In genomic region chr7:66807736-66808135, GRCh38 we compare ENCODE assay signal across 27 cellular contexts.
"Had no signal": no experiment of that assay in that cellular context is flagged by ENCODE, and none has a peak within 500 bp of the region (broad histone marks: within the 10 kb centered on the region; RNA-seq: fewer than 3 reads in every experiment).

No MANE protein-coding gene starts in this region.

- H3K27ac ChIP-seq: dorsolateral prefrontal cortex, epithelial cell of prostate, gastrocnemius medialis, hepatocyte, prostate gland, right atrium auricular region, thoracic aorta, tibial nerve, upper lobe of left lung had no signal

- H2AFZ ChIP-seq: hepatocyte had no signal

- H3K27me3 ChIP-seq: dorsolateral prefrontal cortex, gastrocnemius medialis, hepatocyte, right atrium auricular region, tibial nerve, upper lobe of left lung had no signal

- H3K4me2 ChIP-seq: hepatocyte had no signal

- H3K79me2 ChIP-seq: hepatocyte had no signal

- H3K4me1 Mint-ChIP-seq: naive thymus-derived CD4-positive, alpha-beta T cell; nephron had no signal

- H3K9me3 ChIP-seq: gastrocnemius medialis, prostate gland, right atrium auricular region, thoracic aorta, tibial nerve, upper lobe of left lung had no signal

- H3K4me1 ChIP-seq: gastrocnemius medialis, prostate gland, right atrium auricular region had no signal

- FAIRE-seq: colon, kidney, urothelium cell line had no signal

- H3K4me3 ChIP-seq: dorsolateral prefrontal cortex, gastrocnemius medialis, hepatocyte, lung, prostate gland, right atrium auricular region, thoracic aorta, tibial nerve, upper lobe of left lung had no signal

- H3K9me3 Mint-ChIP-seq: naive thymus-derived CD4-positive, alpha-beta T cell; nephron; stimulated activated naive B cell treated with anti-CD40 and anti-IgM and Interleukin-4, amounts not matched to agents 10 μg/mL and 1 μg/mL and 100 μg/mL, for 72 hours; stimulated activated naive CD8-positive, alpha-beta T cell treated with anti-CD3 and anti-CD28 coated beads, Interleukin-15, Interleukin-2, amounts not matched to agents 100 ng/mL and 50 ng/mL, for 24 hours had no signal

- H3K4me3 Mint-ChIP-seq: naive thymus-derived CD4-positive, alpha-beta T cell; nephron; stimulated activated naive B cell treated with anti-CD40 and anti-IgM and Interleukin-4, amounts not matched to agents 10 μg/mL and 1 μg/mL and 100 μg/mL, for 72 hours; stimulated activated naive CD8-positive, alpha-beta T cell treated with anti-CD3 and anti-CD28 coated beads, Interleukin-15, Interleukin-2, amounts not matched to agents 100 ng/mL and 50 ng/mL, for 24 hours had no signal

- H3K27me3 Mint-ChIP-seq: naive thymus-derived CD4-positive, alpha-beta T cell; stimulated activated naive B cell treated with anti-CD40 and anti-IgM and Interleukin-4, amounts not matched to agents 10 μg/mL and 1 μg/mL and 100 μg/mL, for 72 hours; stimulated activated naive CD8-positive, alpha-beta T cell treated with anti-CD3 and anti-CD28 coated beads, Interleukin-15, Interleukin-2, amounts not matched to agents 100 ng/mL and 50 ng/mL, for 24 hours had no signal

- H3K27ac Mint-ChIP-seq: naive thymus-derived CD4-positive, alpha-beta T cell; nephron; stimulated activated naive B cell treated with anti-CD40 and anti-IgM and Interleukin-4, amounts not matched to agents 10 μg/mL and 1 μg/mL and 100 μg/mL, for 72 hours; stimulated activated naive CD8-positive, alpha-beta T cell treated with anti-CD3 and anti-CD28 coated beads, Interleukin-15, Interleukin-2, amounts not matched to agents 100 ng/mL and 50 ng/mL, for 24 hours had no signal

- DNase-seq: dorsolateral prefrontal cortex; effector CD4-positive, alpha-beta T cell; foreskin fibroblast; gastrocnemius medialis; head of caudate nucleus; mesenchymal stem cell; midbrain; naive thymus-derived CD4-positive, alpha-beta T cell; nucleus accumbens; stimulated activated CD4-positive, alpha-beta T cell treated with anti-CD3 and anti-CD28 coated beads, Interleukin-4, amount 100 ng/mL, for 4 hours; stimulated activated naive B cell treated with anti-CD40 and anti-IgM and Interleukin-4, amounts not matched to agents 10 μg/mL and 1 μg/mL and 100 μg/mL, for 72 hours; upper lobe of left lung had no signal

- ATAC-seq: esophagus mucosa; gastrocnemius medialis; left lobe of liver; naive thymus-derived CD4-positive, alpha-beta T cell; sciatic nerve; stimulated activated naive B cell treated with anti-CD40 and anti-IgM and Interleukin-4, amounts not matched to agents 10 μg/mL and 1 μg/mL and 100 μg/mL, for 72 hours had no signal
